In genomic region chr2:234607691-234608090, GRCh38 we compare ENCODE assay signal across 25 cellular contexts.
"Had no signal": no experiment of that assay in that cellular context is flagged by ENCODE, and none has a peak within 500 bp of the region (broad histone marks: within the 10 kb centered on the region; RNA-seq: fewer than 3 reads in every experiment).

No MANE protein-coding gene starts in this region.

- H3K9me3 ChIP-seq: ovary, psoas muscle, right lobe of liver, thoracic aorta, thyroid gland, upper lobe of right lung, uterus had no signal

- H3K27me3 ChIP-seq: neural progenitor cell, ovary, right lobe of liver, sigmoid colon, stomach, thyroid gland, tibial nerve, upper lobe of right lung, uterus had no signal

- H3K79me2 ChIP-seq: parathyroid adenoma had no signal

- H3K9ac ChIP-seq: neural progenitor cell, parathyroid adenoma had no signal

- H3K27ac ChIP-seq: neural progenitor cell, ovary, parathyroid adenoma, psoas muscle, right lobe of liver, sigmoid colon, stomach, thoracic aorta, thyroid gland, tibial nerve, upper lobe of right lung, uterus had no signal

- H3K4me1 ChIP-seq: neural progenitor cell, parathyroid adenoma, psoas muscle, right lobe of liver, sigmoid colon, stomach, thyroid gland, tibial nerve, upper lobe of right lung, uterus had no signal

- H3K4me2 ChIP-seq: neural progenitor cell had no signal

- H2AFZ ChIP-seq: neural progenitor cell, parathyroid adenoma had no signal

- H3K36me3 ChIP-seq: neural progenitor cell, ovary, right lobe of liver, sigmoid colon, stomach, thoracic aorta, thyroid gland, tibial nerve, upper lobe of right lung, uterus had no signal

- DNase-seq: naive thymus-derived CD4-positive, alpha-beta T cell; natural killer cell; occipital lobe; ovary; posterior cingulate gyrus; psoas muscle; right cardiac atrium; right lobe of liver; sigmoid colon; small intestine; stimulated activated CD4-positive, alpha-beta T cell treated with anti-CD3 and anti-CD28 coated beads, Interleukin-15, amount 100 ng/mL, for 24 hours; stimulated activated CD4-positive, alpha-beta T cell treated with anti-CD3 and anti-CD28 coated beads, Interleukin-2, amount 100 ng/mL, for 24 hours; stimulated activated CD4-positive, alpha-beta T cell treated with anti-CD3 and anti-CD28 coated beads, Interleukin-2, amount 100 ng/mL, for 48 hours; stimulated activated CD4-positive, alpha-beta T cell treated with anti-CD3 and anti-CD28 coated beads, Interleukin-4, amount 100 ng/mL, for 24 hours; stimulated activated naive B cell treated with anti-CD40 and anti-IgM and Interleukin-4, amounts not matched to agents 10 μg/mL and 1 μg/mL and 100 μg/mL, for 72 hours; stimulated activated naive CD4-positive, alpha-beta T cell treated with Interleukin-2 at 50 U/mL for 16 hours; stomach; thyroid gland; upper lobe of right lung; uterus had no signal

- ATAC-seq: naive thymus-derived CD4-positive, alpha-beta T cell; natural killer cell; psoas muscle; right cardiac atrium; right lobe of liver; stimulated activated effector memory CD8-positive, alpha-beta T cell treated with anti-CD3 and anti-CD28 coated beads, Interleukin-12 subunit alpha, Interleukin-12 subunit beta, amount 100 ng/mL, for 72 hours; stimulated activated naive B cell treated with anti-CD40 and anti-IgM and Interleukin-4, amounts not matched to agents 10 μg/mL and 1 μg/mL and 100 μg/mL, for 72 hours; upper lobe of right lung had no signal

- H3K4me3 ChIP-seq: neural progenitor cell, ovary, psoas muscle, right lobe of liver, sigmoid colon, stomach, thoracic aorta, thyroid gland, tibial nerve, upper lobe of right lung, uterus had no signal
